ENCODE assay signal across 1 cellular context in the genomic region with DNA sequence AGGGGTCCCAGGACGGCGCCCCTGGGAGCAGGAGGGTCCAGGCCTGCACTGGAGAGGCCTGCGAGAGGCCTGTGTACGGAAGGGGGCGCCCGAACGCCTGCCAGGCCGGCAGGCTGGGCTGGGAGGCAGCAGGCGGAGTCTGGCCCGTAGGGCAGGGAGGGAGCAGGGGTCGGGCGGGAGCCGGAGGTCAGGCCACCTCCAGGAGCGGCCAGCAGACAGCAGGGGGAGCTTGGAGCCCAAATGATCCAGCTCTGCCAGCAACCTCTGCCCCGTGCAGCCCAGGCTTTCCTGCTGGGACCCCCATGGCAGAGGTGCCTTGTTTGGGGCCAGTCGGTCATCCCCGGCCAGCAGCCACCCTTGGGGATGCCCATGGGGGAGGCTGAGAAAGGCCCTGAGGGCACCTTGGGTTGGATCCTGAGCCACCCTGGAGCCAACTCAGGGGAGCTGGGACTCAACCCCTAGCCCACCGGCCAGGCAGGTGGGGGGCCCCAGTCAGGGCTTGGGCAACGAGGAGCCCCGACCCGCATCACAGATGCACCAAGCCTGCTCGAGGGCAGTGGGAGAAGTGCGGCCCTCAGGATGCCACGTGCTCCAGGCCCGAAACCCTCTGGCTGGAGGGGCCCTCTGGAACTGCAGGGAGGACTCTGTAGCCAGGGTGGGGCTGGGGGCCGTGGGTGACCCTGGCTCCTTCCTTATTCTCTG.
TF ChIP-seq lines count a peak whose summit lies in the region.

No MANE protein-coding gene starts in this region.

TF ChIP-seq in HepG2, 621 proteins besides CTCF, POLR2A, EP300 and RAD21 (continued from another document and continues in another):
- TF ChIP-seq, protein P1, sequence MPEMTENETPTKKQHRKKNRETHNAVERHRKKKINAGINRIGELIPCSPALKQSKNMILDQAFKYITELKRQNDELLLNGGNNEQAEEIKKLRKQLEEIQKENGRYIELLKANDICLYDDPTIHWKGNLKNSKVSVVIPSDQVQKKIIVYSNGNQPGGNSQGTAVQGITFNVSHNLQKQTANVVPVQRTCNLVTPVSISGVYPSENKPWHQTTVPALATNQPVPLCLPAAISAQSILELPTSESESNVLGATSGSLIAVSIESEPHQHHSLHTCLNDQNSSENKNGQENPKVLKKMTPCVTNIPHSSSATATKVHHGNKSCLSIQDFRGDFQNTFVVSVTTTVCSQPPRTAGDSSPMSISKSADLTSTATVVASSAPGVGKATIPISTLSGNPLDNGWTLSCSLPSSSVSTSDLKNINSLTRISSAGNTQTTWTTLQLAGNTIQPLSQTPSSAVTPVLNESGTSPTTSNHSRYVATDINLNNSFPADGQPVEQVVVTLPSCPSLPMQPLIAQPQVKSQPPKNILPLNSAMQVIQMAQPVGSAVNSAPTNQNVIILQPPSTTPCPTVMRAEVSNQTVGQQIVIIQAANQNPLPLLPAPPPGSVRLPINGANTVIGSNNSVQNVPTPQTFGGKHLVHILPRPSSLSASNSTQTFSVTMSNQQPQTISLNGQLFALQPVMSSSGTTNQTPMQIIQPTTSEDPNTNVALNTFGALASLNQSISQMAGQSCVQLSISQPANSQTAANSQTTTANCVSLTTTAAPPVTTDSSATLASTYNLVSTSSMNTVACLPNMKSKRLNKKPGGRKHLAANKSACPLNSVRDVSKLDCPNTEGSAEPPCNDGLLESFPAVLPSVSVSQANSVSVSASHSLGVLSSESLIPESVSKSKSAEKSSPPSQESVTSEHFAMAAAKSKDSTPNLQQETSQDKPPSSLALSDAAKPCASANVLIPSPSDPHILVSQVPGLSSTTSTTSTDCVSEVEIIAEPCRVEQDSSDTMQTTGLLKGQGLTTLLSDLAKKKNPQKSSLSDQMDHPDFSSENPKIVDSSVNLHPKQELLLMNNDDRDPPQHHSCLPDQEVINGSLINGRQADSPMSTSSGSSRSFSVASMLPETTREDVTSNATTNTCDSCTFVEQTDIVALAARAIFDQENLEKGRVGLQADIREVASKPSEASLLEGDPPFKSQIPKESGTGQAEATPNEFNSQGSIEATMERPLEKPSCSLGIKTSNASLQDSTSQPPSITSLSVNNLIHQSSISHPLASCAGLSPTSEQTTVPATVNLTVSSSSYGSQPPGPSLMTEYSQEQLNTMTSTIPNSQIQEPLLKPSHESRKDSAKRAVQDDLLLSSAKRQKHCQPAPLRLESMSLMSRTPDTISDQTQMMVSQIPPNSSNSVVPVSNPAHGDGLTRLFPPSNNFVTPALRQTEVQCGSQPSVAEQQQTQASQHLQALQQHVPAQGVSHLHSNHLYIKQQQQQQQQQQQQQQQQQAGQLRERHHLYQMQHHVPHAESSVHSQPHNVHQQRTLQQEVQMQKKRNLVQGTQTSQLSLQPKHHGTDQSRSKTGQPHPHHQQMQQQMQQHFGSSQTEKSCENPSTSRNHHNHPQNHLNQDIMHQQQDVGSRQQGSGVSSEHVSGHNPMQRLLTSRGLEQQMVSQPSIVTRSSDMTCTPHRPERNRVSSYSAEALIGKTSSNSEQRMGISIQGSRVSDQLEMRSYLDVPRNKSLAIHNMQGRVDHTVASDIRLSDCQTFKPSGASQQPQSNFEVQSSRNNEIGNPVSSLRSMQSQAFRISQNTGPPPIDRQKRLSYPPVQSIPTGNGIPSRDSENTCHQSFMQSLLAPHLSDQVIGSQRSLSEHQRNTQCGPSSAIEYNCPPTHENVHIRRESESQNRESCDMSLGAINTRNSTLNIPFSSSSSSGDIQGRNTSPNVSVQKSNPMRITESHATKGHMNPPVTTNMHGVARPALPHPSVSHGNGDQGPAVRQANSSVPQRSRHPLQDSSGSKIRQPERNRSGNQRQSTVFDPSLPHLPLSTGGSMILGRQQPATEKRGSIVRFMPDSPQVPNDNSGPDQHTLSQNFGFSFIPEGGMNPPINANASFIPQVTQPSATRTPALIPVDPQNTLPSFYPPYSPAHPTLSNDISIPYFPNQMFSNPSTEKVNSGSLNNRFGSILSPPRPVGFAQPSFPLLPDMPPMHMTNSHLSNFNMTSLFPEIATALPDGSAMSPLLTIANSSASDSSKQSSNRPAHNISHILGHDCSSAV (CRISPR knock-in tag; IDR thresholded peaks at IDR 0.05; ENCODE audit: borderline replicate concordance), result no peak
- TF ChIP-seq RCOR2 (CRISPR knock-in tag; IDR thresholded peaks at IDR 0.05), result no peak
- TF ChIP-seq, protein P2, sequence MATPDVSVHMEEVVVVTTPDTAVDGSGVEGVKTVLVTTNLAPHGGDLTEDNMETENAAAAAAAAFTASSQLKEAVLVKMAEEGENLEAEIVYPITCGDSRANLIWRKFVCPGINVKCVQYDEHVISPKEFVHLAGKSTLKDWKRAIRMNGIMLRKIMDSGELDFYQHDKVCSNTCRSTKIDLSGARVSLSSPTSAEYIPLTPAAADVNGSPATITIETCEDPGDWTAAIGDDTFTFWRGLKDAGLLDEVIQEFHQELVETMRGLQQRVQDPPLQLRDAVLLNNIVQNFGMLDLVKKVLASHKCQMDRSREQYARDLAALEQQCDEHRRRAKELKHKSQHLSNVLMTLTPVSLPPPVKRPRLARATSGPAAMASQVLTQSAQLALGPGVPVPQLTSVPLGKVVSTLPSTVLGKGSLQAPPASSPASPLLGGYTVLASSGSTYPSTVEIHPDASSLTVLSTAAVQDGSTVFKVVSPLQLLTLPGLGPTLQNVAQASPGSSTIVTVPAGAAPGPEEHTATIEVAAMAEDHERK (CRISPR knock-in tag; IDR thresholded peaks at IDR 0.05; ENCODE audit: low read depth), result no peak
- TF ChIP-seq, protein P3, sequence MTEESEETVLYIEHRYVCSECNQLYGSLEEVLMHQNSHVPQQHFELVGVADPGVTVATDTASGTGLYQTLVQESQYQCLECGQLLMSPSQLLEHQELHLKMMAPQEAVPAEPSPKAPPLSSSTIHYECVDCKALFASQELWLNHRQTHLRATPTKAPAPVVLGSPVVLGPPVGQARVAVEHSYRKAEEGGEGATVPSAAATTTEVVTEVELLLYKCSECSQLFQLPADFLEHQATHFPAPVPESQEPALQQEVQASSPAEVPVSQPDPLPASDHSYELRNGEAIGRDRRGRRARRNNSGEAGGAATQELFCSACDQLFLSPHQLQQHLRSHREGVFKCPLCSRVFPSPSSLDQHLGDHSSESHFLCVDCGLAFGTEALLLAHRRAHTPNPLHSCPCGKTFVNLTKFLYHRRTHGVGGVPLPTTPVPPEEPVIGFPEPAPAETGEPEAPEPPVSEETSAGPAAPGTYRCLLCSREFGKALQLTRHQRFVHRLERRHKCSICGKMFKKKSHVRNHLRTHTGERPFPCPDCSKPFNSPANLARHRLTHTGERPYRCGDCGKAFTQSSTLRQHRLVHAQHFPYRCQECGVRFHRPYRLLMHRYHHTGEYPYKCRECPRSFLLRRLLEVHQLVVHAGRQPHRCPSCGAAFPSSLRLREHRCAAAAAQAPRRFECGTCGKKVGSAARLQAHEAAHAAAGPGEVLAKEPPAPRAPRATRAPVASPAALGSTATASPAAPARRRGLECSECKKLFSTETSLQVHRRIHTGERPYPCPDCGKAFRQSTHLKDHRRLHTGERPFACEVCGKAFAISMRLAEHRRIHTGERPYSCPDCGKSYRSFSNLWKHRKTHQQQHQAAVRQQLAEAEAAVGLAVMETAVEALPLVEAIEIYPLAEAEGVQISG (CRISPR knock-in tag; IDR thresholded peaks at IDR 0.05), result peak; percentile 81
- TF ChIP-seq, protein P4, sequence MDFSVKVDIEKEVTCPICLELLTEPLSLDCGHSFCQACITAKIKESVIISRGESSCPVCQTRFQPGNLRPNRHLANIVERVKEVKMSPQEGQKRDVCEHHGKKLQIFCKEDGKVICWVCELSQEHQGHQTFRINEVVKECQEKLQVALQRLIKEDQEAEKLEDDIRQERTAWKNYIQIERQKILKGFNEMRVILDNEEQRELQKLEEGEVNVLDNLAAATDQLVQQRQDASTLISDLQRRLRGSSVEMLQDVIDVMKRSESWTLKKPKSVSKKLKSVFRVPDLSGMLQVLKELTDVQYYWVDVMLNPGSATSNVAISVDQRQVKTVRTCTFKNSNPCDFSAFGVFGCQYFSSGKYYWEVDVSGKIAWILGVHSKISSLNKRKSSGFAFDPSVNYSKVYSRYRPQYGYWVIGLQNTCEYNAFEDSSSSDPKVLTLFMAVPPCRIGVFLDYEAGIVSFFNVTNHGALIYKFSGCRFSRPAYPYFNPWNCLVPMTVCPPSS (IDR thresholded peaks at IDR 0.05), result no peak
- TF ChIP-seq ZNF703 (CRISPR knock-in tag; IDR thresholded peaks at IDR 0.05; ENCODE audit: borderline replicate concordance), result no peak
- TF ChIP-seq ZNF709 (CRISPR knock-in tag; IDR thresholded peaks at IDR 0.05), result 0 out of 2 replicates have a peak, but pooled peaks have one; percentile 45
- TF ChIP-seq, protein P5, sequence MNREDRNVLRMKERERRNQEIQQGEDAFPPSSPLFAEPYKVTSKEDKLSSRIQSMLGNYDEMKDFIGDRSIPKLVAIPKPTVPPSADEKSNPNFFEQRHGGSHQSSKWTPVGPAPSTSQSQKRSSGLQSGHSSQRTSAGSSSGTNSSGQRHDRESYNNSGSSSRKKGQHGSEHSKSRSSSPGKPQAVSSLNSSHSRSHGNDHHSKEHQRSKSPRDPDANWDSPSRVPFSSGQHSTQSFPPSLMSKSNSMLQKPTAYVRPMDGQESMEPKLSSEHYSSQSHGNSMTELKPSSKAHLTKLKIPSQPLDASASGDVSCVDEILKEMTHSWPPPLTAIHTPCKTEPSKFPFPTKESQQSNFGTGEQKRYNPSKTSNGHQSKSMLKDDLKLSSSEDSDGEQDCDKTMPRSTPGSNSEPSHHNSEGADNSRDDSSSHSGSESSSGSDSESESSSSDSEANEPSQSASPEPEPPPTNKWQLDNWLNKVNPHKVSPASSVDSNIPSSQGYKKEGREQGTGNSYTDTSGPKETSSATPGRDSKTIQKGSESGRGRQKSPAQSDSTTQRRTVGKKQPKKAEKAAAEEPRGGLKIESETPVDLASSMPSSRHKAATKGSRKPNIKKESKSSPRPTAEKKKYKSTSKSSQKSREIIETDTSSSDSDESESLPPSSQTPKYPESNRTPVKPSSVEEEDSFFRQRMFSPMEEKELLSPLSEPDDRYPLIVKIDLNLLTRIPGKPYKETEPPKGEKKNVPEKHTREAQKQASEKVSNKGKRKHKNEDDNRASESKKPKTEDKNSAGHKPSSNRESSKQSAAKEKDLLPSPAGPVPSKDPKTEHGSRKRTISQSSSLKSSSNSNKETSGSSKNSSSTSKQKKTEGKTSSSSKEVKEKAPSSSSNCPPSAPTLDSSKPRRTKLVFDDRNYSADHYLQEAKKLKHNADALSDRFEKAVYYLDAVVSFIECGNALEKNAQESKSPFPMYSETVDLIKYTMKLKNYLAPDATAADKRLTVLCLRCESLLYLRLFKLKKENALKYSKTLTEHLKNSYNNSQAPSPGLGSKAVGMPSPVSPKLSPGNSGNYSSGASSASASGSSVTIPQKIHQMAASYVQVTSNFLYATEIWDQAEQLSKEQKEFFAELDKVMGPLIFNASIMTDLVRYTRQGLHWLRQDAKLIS (CRISPR knock-in tag; IDR thresholded peaks at IDR 0.05), result no peak
- TF ChIP-seq ZNF207 (IDR thresholded peaks at IDR 0.05; ENCODE audit: borderline replicate concordance), result no peak
- TF ChIP-seq FOSL2 (CRISPR knock-in tag; IDR thresholded peaks at IDR 0.05), result peak; percentile 26; the same call in 1 of the 2 replicates
- no peak for TF ChIP-seq U2AF1 (optimal IDR thresholded peaks at IDR 0.05; ENCODE audit: low read depth, low read length)
- 0 out of 2 replicates have a peak, but pooled peaks have one; percentile 39 for TF ChIP-seq TEAD2 (CRISPR knock-in tag; IDR thresholded peaks at IDR 0.05)
- TF ChIP-seq SAP130 (CRISPR knock-in tag; IDR thresholded peaks at IDR 0.05; ENCODE audit: low read depth), result peak; percentile 41; the same call in 1 of the 2 replicates
- peak; percentile 40; the same call in 1 of the 2 replicates for TF ChIP-seq ZBTB20 (CRISPR knock-in tag; IDR thresholded peaks at IDR 0.05; ENCODE audit: borderline replicate concordance, low read depth)
- TF ChIP-seq ZNF30 (CRISPR knock-in tag; IDR thresholded peaks at IDR 0.05), result no peak
- TF ChIP-seq ZNF572 (CRISPR knock-in tag; IDR thresholded peaks at IDR 0.05), result no peak
- peak; percentile 58; the same call in 1 of the 2 replicates for TF ChIP-seq YEATS2 (CRISPR knock-in tag; IDR thresholded peaks at IDR 0.05; ENCODE audit: borderline replicate concordance)
- TF ChIP-seq ZNF3 (CRISPR knock-in tag; IDR thresholded peaks at IDR 0.05), result no peak
- TF ChIP-seq, protein P6, sequence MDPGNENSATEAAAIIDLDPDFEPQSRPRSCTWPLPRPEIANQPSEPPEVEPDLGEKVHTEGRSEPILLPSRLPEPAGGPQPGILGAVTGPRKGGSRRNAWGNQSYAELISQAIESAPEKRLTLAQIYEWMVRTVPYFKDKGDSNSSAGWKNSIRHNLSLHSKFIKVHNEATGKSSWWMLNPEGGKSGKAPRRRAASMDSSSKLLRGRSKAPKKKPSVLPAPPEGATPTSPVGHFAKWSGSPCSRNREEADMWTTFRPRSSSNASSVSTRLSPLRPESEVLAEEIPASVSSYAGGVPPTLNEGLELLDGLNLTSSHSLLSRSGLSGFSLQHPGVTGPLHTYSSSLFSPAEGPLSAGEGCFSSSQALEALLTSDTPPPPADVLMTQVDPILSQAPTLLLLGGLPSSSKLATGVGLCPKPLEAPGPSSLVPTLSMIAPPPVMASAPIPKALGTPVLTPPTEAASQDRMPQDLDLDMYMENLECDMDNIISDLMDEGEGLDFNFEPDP (CRISPR knock-in tag; conservative IDR thresholded peaks at IDR 0.05), result no peak
- TF ChIP-seq HOXA3 (CRISPR knock-in tag; IDR thresholded peaks at IDR 0.05), result peak; percentile 68; the same call in 1 of the 2 replicates
- TF ChIP-seq PCBP2 (optimal IDR thresholded peaks at IDR 0.05; ENCODE audit: low read depth, low read length, poor library complexity, severe bottlenecking), result no peak
- no peak for TF ChIP-seq ZNF776 (CRISPR knock-in tag; IDR thresholded peaks at IDR 0.05)
- TF ChIP-seq ZNF569 (CRISPR knock-in tag; IDR thresholded peaks at IDR 0.05; ENCODE audit: borderline replicate concordance), result no peak
- peak; percentile 35; the same call in 1 of the 2 replicates for TF ChIP-seq SMAD3 (CRISPR knock-in tag; IDR thresholded peaks at IDR 0.05)
- TF ChIP-seq, protein P7, sequence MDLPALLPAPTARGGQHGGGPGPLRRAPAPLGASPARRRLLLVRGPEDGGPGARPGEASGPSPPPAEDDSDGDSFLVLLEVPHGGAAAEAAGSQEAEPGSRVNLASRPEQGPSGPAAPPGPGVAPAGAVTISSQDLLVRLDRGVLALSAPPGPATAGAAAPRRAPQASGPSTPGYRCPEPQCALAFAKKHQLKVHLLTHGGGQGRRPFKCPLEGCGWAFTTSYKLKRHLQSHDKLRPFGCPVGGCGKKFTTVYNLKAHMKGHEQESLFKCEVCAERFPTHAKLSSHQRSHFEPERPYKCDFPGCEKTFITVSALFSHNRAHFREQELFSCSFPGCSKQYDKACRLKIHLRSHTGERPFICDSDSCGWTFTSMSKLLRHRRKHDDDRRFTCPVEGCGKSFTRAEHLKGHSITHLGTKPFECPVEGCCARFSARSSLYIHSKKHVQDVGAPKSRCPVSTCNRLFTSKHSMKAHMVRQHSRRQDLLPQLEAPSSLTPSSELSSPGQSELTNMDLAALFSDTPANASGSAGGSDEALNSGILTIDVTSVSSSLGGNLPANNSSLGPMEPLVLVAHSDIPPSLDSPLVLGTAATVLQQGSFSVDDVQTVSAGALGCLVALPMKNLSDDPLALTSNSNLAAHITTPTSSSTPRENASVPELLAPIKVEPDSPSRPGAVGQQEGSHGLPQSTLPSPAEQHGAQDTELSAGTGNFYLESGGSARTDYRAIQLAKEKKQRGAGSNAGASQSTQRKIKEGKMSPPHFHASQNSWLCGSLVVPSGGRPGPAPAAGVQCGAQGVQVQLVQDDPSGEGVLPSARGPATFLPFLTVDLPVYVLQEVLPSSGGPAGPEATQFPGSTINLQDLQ (CRISPR knock-in tag; IDR thresholded peaks at IDR 0.05), result no peak
- peak; percentile 95 for TF ChIP-seq ZBTB7B (CRISPR knock-in tag; IDR thresholded peaks at IDR 0.05)
- no peak for TF ChIP-seq HMG20A (CRISPR knock-in tag; IDR thresholded peaks at IDR 0.05; ENCODE audit: borderline replicate concordance)
- TF ChIP-seq TOE1 (CRISPR knock-in tag; IDR thresholded peaks at IDR 0.05), result no peak
- no peak for TF ChIP-seq TBP (CRISPR knock-in tag; IDR thresholded peaks at IDR 0.05)
- TF ChIP-seq AGO2 (optimal IDR thresholded peaks at IDR 0.05; ENCODE audit: low read depth, low read length), result no peak
- no peak for TF ChIP-seq ZNF282 (IDR thresholded peaks at IDR 0.05; ENCODE audit: partially characterized antibody)
- peak; percentile 48 for TF ChIP-seq CBX1 (IDR thresholded peaks at IDR 0.05; ENCODE audit: low read depth)
- TF ChIP-seq MEIS1 (CRISPR knock-in tag; IDR thresholded peaks at IDR 0.05; ENCODE audit: borderline replicate concordance), result peak; percentile 71; the same call in 1 of the 2 replicates
